Comparison of ENCODE assay signal across 24 cellular contexts in the genomic region with DNA sequence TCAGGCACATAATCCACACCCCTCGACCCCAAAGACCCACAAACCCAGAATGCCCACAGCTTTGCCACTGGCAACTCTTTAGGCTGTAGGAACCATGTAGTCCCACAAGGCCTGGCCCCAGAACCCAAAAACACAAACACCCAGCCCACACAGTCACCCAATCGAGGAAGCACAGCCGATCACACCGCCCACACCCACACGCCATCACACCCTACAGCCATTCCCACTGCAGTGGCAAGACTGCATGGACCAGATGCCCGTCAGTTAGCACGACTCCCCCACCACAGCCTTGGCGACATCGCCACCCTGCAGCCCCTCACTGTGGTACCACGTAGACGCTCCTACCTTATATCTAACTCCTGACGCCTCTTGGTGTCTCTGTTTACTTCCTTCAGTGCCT. TPM values are rescaled to one million over a fixed set of nuclear protein-coding genes. Genes with fewer than 3 reads are reported as not detected.
"Had no signal": no experiment of that assay in that cellular context is flagged by ENCODE, and none has a peak within 500 bp of the region (broad histone marks: within the 10 kb centered on the region; RNA-seq: fewer than 3 reads in every experiment).

No MANE protein-coding gene starts in this region.

- H3K27ac ChIP-seq: cardiac muscle cell, left lung, parathyroid adenoma, psoas muscle, spleen, stomach, thoracic aorta, transverse colon had no signal

- H3K9me3 ChIP-seq: psoas muscle, thoracic aorta, transverse colon had no signal

- ATAC-seq: left lung, psoas muscle, sciatic nerve had no signal

- H3K36me3 ChIP-seq: cardiac muscle cell, left lung, spleen, stomach, thoracic aorta, transverse colon had no signal

- H2AFZ ChIP-seq: parathyroid adenoma had no signal

- DNase-seq: erythroblast; immature natural killer cell; left lung; mesenchymal stem cell; midbrain; naive B cell; psoas muscle; retina; spleen; stimulated activated CD4-positive, alpha-beta T cell treated with anti-CD3 and anti-CD28 coated beads, Interleukin-15, amount 100 ng/mL, for 24 hours; stimulated activated CD4-positive, alpha-beta T cell treated with anti-CD3 and anti-CD28 coated beads, Interleukin-1b, Interleukin-23, amount 100 ng/mL, for 48 hours; stimulated activated CD4-positive, alpha-beta T cell treated with anti-CD3 and anti-CD28 coated beads, Interleukin-4, amount 100 ng/mL, for 4 hours; stimulated activated naive CD4-positive, alpha-beta T cell; stomach; substantia nigra; transverse colon had no signal

- H3K79me2 ChIP-seq: parathyroid adenoma had no signal

- H3K36me3 Mint-ChIP-seq: immature natural killer cell had no signal

- H3K4me3 ChIP-seq: cardiac muscle cell, left lung, lung, psoas muscle, spleen, stomach, thoracic aorta, transverse colon had no signal

- H3K4me1 ChIP-seq: psoas muscle had no signal

- H3K4me3 Mint-ChIP-seq: dendritic cell treated with granulocyte-macrophage colony-stimulating factor and Interleukin-4, amounts not matched to agents 40 ng/mL and 50 ng/mL, for 4 days had no signal

- H3K9ac ChIP-seq: parathyroid adenoma had no signal

- H3K27ac Mint-ChIP-seq: dendritic cell treated with granulocyte-macrophage colony-stimulating factor and Interleukin-4, amounts not matched to agents 40 ng/mL and 50 ng/mL, for 4 days; immature natural killer cell had no signal

RNA-seq across cellular contexts. Expression of gene MEIS3, which starts 24.0 kb away (rescaled TPM):
- polyA plus RNA-seq: endothelial cell of umbilical vein, immature natural killer cell had no signal

RNA-seq across cellular contexts. Expression of gene SLC8A2, which starts 28.4 kb away (rescaled TPM):
- total RNA-seq: endothelial cell of umbilical vein, glomerular endothelial cell, sciatic nerve, spleen had no signal
- polyA plus RNA-seq: endothelial cell of umbilical vein, immature natural killer cell had no signal
